In genomic region chr11:975824-976223, GRCh38 we compare ENCODE assay signal across 1 cellular context.
TF ChIP-seq lines count a peak whose summit lies in the region.

No MANE protein-coding gene starts in this region.

TF ChIP-seq in HepG2, 621 proteins besides CTCF, POLR2A, EP300 and RAD21 (continued from another document):
- TF ChIP-seq ZNF407 (CRISPR knock-in tag; IDR thresholded peaks at IDR 0.05; ENCODE audit: not compliant biosample characterization) (no peak), NR2F6 (IDR thresholded peaks at IDR 0.05) (no peak), NR2F6 (CRISPR knock-in tag; IDR thresholded peaks at IDR 0.05) (no peak), ZBTB33 (CRISPR knock-in tag; IDR thresholded peaks at IDR 0.05) (peak; percentile 89), NFYB (CRISPR knock-in tag; IDR thresholded peaks at IDR 0.05) (peak; percentile 56; the same call in 1 of the 2 replicates), KDM4B (CRISPR knock-in tag; IDR thresholded peaks at IDR 0.05) (no peak), RBM22 (optimal IDR thresholded peaks at IDR 0.05; ENCODE audit: low read length) (peak; percentile 29), ZNF382 (CRISPR knock-in tag; IDR thresholded peaks at IDR 0.05; ENCODE audit: borderline replicate concordance) (no peak), ZNF460 (CRISPR knock-in tag; IDR thresholded peaks at IDR 0.05; ENCODE audit: borderline replicate concordance) (no peak), JDP2 (CRISPR knock-in tag; IDR thresholded peaks at IDR 0.05; ENCODE audit: borderline replicate concordance) (no peak), ZNF619 (CRISPR knock-in tag; IDR thresholded peaks at IDR 0.05) (no peak), NFYC (CRISPR knock-in tag; IDR thresholded peaks at IDR 0.05) (peak; percentile 34; the same call in 1 of the 2 replicates), ZNF674 (CRISPR knock-in tag; IDR thresholded peaks at IDR 0.05; ENCODE audit: low read depth) (no peak), SMC3 (IDR thresholded peaks at IDR 0.05; ENCODE audit: low read length) (peak; percentile 35; the same call in 1 of the 2 replicates), MIER2 (CRISPR knock-in tag; IDR thresholded peaks at IDR 0.05) (no peak), ZBTB14 (CRISPR knock-in tag; IDR thresholded peaks at IDR 0.05) (no peak), ZNF691 (CRISPR knock-in tag; IDR thresholded peaks at IDR 0.05; ENCODE audit: borderline replicate concordance, low read depth) (no peak), STAG1 (CRISPR knock-in tag; IDR thresholded peaks at IDR 0.05) (peak; percentile 58), ZNF75D (CRISPR knock-in tag; IDR thresholded peaks at IDR 0.05; ENCODE audit: borderline replicate concordance) (no peak), UBTF (CRISPR knock-in tag; IDR thresholded peaks at IDR 0.05) (no peak), ZNF746 (CRISPR knock-in tag; IDR thresholded peaks at IDR 0.05) (no peak), TRIM24 (CRISPR knock-in tag; IDR thresholded peaks at IDR 0.05) (no peak), ZNF7 (CRISPR knock-in tag; IDR thresholded peaks at IDR 0.05) (no peak), ZNF101 (CRISPR knock-in tag; IDR thresholded peaks at IDR 0.05; ENCODE audit: borderline replicate concordance, low read depth) (no peak), IRF9 (CRISPR knock-in tag; IDR thresholded peaks at IDR 0.05; ENCODE audit: borderline replicate concordance) (no peak), ZNF569 (CRISPR knock-in tag; IDR thresholded peaks at IDR 0.05; ENCODE audit: borderline replicate concordance) (no peak)
